9 cellular contexts compared by ENCODE assay signal in genomic region chr12:7961395-7962188, GRCh38. TPM values are rescaled to one million over a fixed set of nuclear protein-coding genes. Genes with fewer than 3 reads are reported as not detected.
DNase-seq lines count a peak whose midpoint lies in the region; ATAC-seq and TF ChIP-seq lines count a peak whose summit lies in the region.
"Had no signal": no experiment of that assay in that cellular context is flagged by ENCODE, and none has a peak within 500 bp of the region (broad histone marks: within the 10 kb centered on the region; RNA-seq: fewer than 3 reads in every experiment).

No MANE protein-coding gene starts in this region.

- H3K4me1 ChIP-seq in iPS-20b (ENCODE audit: insufficient read depth, low read length) (peaks cover 18% of the 10 kb centered on the region; the same call in 1 of the 2 replicates), tibial artery (peaks cover 0 to 5% (median 2%) of the 10 kb centered on the region in 4 donors)
- H3K4me1 ChIP-seq: BE2C had no signal

- peak overlapping the region; percentile 80; the same call in 1 of the 2 replicates for H3K9ac ChIP-seq in iPS-20b (ENCODE audit: low read depth, low read length)

- H3K36me3 ChIP-seq in iPS-20b (ENCODE audit: insufficient read depth, low read depth, low read length) (no peaks in the 10 kb centered on the region), tibial artery (no peaks in the 10 kb centered on the region)
- H3K36me3 ChIP-seq: BE2C had no signal

- H3K27me3 Mint-ChIP-seq in activated T-cell treated with anti-CD3 and anti-CD28 coated beads, Interleukin-2, amount 50 U/mL, for 72 hours (ENCODE audit: low read depth): no peaks in the 10 kb centered on the region
- H3K27me3 Mint-ChIP-seq in activated CD4-positive, alpha-beta memory T cell treated with anti-CD3 and anti-CD28 coated beads, Interleukin-2, amount 10 ng/mL, durations not matched to agents 7 days and 5 days: no peaks in the 10 kb centered on the region

- CTCF ChIA-PET in activated CD4-positive, alpha-beta memory T cell treated with anti-CD3 and anti-CD28 coated beads, Interleukin-2, amount 10 ng/mL, durations not matched to agents 7 days and 5 days (lab: Charles Lee): interaction anchor here (0.8 to 11.5 kb wide), 12 partner anchors 8 to 117 kb away, joined by 3 to 346 read pairs (median 5); partner anchors contain the start of genes FOXJ2 and SLC2A3

- H3K27ac Mint-ChIP-seq in activated T-cell treated with anti-CD3 and anti-CD28 coated beads, Interleukin-2, amount 50 U/mL, for 72 hours: no peak overlapping the region
- peak overlapping the region; percentile 88 for H3K27ac Mint-ChIP-seq in activated CD4-positive, alpha-beta memory T cell treated with anti-CD3 and anti-CD28 coated beads, Interleukin-2, amount 10 ng/mL, durations not matched to agents 7 days and 5 days

- H3K9me3 ChIP-seq in iPS-20b (ENCODE audit: insufficient read depth, low read depth, low read length) (no peaks in the 10 kb centered on the region), tibial artery (no peaks in the 10 kb centered on the region)
- H3K9me3 ChIP-seq: BE2C had no signal

- no peaks in the 10 kb centered on the region for H3K36me3 Mint-ChIP-seq in activated T-cell treated with anti-CD3 and anti-CD28 coated beads, Interleukin-2, amount 50 U/mL, for 72 hours (ENCODE audit: insufficient read depth in 2 of 2)
- peaks cover 27% of the 10 kb centered on the region for H3K36me3 Mint-ChIP-seq in activated CD4-positive, alpha-beta memory T cell treated with anti-CD3 and anti-CD28 coated beads, Interleukin-2, amount 10 ng/mL, durations not matched to agents 7 days and 5 days (ENCODE audit: low read depth)

- peaks cover 50% of the 10 kb centered on the region for H3K4me1 Mint-ChIP-seq in activated T-cell treated with anti-CD3 and anti-CD28 coated beads, Interleukin-2, amount 50 U/mL, for 72 hours (ENCODE audit: low read depth)
- H3K4me1 Mint-ChIP-seq in activated CD4-positive, alpha-beta memory T cell treated with anti-CD3 and anti-CD28 coated beads, Interleukin-2, amount 10 ng/mL, durations not matched to agents 7 days and 5 days: peaks cover 48% of the 10 kb centered on the region

- TF ChIP-seq CTCF in tibial artery (IDR thresholded peaks at IDR 0.05): no peak

- H3K27ac ChIP-seq in iPS-20b (ENCODE audit: low read length) (no peak overlapping the region), tibial artery (peak overlapping the region; percentile 69 to 72)

- intact Hi-C loops in tibial artery (cut with DNase I; ENCODE audit: low total_unique reads): no loop called here

- ATAC-seq in activated T-cell treated with anti-CD3 and anti-CD28 coated beads, Interleukin-2, amount 50 U/mL, for 72 hours (replicated peaks in 1 of 2): no peak

- no peaks in the 10 kb centered on the region for H3K9me3 Mint-ChIP-seq in activated T-cell treated with anti-CD3 and anti-CD28 coated beads, Interleukin-2, amount 50 U/mL, for 72 hours
- no peaks in the 10 kb centered on the region for H3K9me3 Mint-ChIP-seq in activated CD4-positive, alpha-beta memory T cell treated with anti-CD3 and anti-CD28 coated beads, Interleukin-2, amount 10 ng/mL, durations not matched to agents 7 days and 5 days

- POLR2A ChIA-PET in activated CD4-positive, alpha-beta memory T cell treated with anti-CD3 and anti-CD28 coated beads, Interleukin-2, amount 10 ng/mL, durations not matched to agents 7 days and 5 days (lab: Charles Lee): interaction anchor here (1.2 to 18.6 kb wide), 13 partner anchors 9 to 105 kb away, joined by 3 to 819 read pairs (median 10); partner anchors contain the start of genes C3AR1 and SLC2A3

- peak overlapping the region; percentile 82 to 85 for H3K4me3 Mint-ChIP-seq in activated T-cell treated with anti-CD3 and anti-CD28 coated beads, Interleukin-2, amount 50 U/mL, for 72 hours
- H3K4me3 Mint-ChIP-seq in activated CD4-positive, alpha-beta memory T cell treated with anti-CD3 and anti-CD28 coated beads, Interleukin-2, amount 10 ng/mL, durations not matched to agents 7 days and 5 days: peak overlapping the region; percentile 86

- DNase-seq in activated T-cell treated with anti-CD3 and anti-CD28 coated beads, Interleukin-2, amount 50 U/mL, for 72 hours: no peak
- DNase-seq in activated T-cell treated with anti-CD3 and anti-CD28 coated beads for 4 hours (no peak), tibial artery (no peak), dedifferentiated amniotic fluid mesenchymal stem cell (ENCODE audit: extremely low spot score) (no peak), D341Med (ENCODE audit: low spot score) (no peak)
- no peak for DNase-seq in activated CD4-positive, alpha-beta memory T cell treated with anti-CD3 and anti-CD28 coated beads, Interleukin-2, amount 10 ng/mL, durations not matched to agents 7 days and 5 days
- no peak for DNase-seq in stimulated activated CD4-positive, alpha-beta T cell treated with anti-CD3 and anti-CD28 coated beads, Interleukin-4, amount 100 ng/mL, for 24 hours

- H3K4me3 ChIP-seq in iPS-20b (ENCODE audit: low read length) (peak overlapping the region; percentile 75), tibial artery (peak overlapping the region; percentile 49 to 54)

- H3K27me3 ChIP-seq in iPS-20b (ENCODE audit: insufficient read depth, low read length) (no peaks in the 10 kb centered on the region), tibial artery (no peaks in the 10 kb centered on the region)
- H3K27me3 ChIP-seq: BE2C had no signal

RNA-seq across cellular contexts. Expression of gene SLC2A3, which starts 25.6 kb away (rescaled TPM):
- total RNA-seq in activated T-cell treated with anti-CD3 and anti-CD28 coated beads, Interleukin-2, amount 50 U/mL, for 72 hours: 100 to 1,000 TPM; 312 to 509 TPM
- 100 to 1,000 TPM; 659 to 664 TPM for total RNA-seq in activated CD4-positive, alpha-beta memory T cell treated with anti-CD3 and anti-CD28 coated beads, Interleukin-2, amount 10 ng/mL, durations not matched to agents 7 days and 5 days
